ENCODE assay signal across 12 cellular contexts in genomic region chr10:9301148-9301547, GRCh38.
DNase-seq lines count a peak whose midpoint lies in the region; ATAC-seq, FAIRE-seq and TF ChIP-seq lines count a peak whose summit lies in the region.
"Had no signal": no experiment of that assay in that cellular context is flagged by ENCODE, and none has a peak within 500 bp of the region (broad histone marks: within the 10 kb centered on the region; RNA-seq: fewer than 3 reads in every experiment).

No MANE protein-coding gene starts in this region.

- POLR2A ChIA-PET in OCI-LY7 (lab: Charles Lee) (no interaction called here), H1 (lab: Charles Lee; ENCODE audit: partially characterized antibody) (no interaction called here)

- H2BK15ac ChIP-seq in H1 (ENCODE audit: low read length) = no peak overlapping the region

- H2BK5ac ChIP-seq in H1 (ENCODE audit: low read depth, low read length) = no peak overlapping the region

- TF ChIP-seq EP300 in H1 (IDR thresholded peaks at IDR 0.05; ENCODE audit: borderline replicate concordance in 1 of 2, low read depth in 2 of 2, low read length in 2 of 2) = no peak
- TF ChIP-seq EP300 in sigmoid colon (IDR thresholded peaks at IDR 0.05) = no peak

- H3K36me3 ChIP-seq in OCI-LY7 (ENCODE audit: insufficient read depth, low read length) (no peaks in the 10 kb centered on the region), H1 (ENCODE audit: control insufficient read depth in 2 of 4, insufficient read depth in 4 of 4, low read length in 3 of 4) (no peaks in the 10 kb centered on the region), psoas muscle (ENCODE audit: insufficient read depth in 1 of 2, low read depth in 1 of 2) (no peaks in the 10 kb centered on the region), sigmoid colon (no peaks in the 10 kb centered on the region)
- H3K36me3 ChIP-seq: MG63 had no signal

- H3K27ac ChIP-seq in OCI-LY7 (ENCODE audit: low read depth, low read length, poor library complexity, severe bottlenecking) = no peak overlapping the region
- H3K27ac ChIP-seq in H1 (ENCODE audit: low read depth, low read length) = no peak overlapping the region
- H3K27ac ChIP-seq in psoas muscle = no peak overlapping the region
- no peak overlapping the region for H3K27ac ChIP-seq in sigmoid colon

- no peaks in the 10 kb centered on the region for H3K36me3 Mint-ChIP-seq in activated naive CD8-positive, alpha-beta T cell treated with anti-CD3 and anti-CD28 coated beads, Interleukin-2, amount 50 U/mL, for 24 hours (ENCODE audit: low read depth)

- H3K14ac ChIP-seq in H1 (ENCODE audit: insufficient read length) = no peak overlapping the region

- ATAC-seq in psoas muscle (no peak), GM21423 (IDR thresholded peaks at IDR 0.05; ENCODE audit: unreplicated experiment) (no peak)
- no peak for ATAC-seq in activated naive CD8-positive, alpha-beta T cell treated with anti-CD3 and anti-CD28 coated beads, Interleukin-2, amount 50 U/mL, for 24 hours

- H4K20me1 ChIP-seq in OCI-LY7 (ENCODE audit: insufficient read depth, low read length) (peaks cover 4% of the 10 kb centered on the region; the same call in 1 of the 2 replicates), H1 (replicated peaks in 1 of 2; ENCODE audit: control insufficient read depth in 1 of 2, insufficient read depth in 2 of 2, low read length in 2 of 2) (no peaks in the 10 kb centered on the region)

- H3K79me2 ChIP-seq in OCI-LY7 (ENCODE audit: insufficient read depth, low read depth, low read length) (no peaks in the 10 kb centered on the region), H1 (ENCODE audit: control insufficient read depth in 1 of 2, insufficient read depth in 2 of 2, low read length in 2 of 2) (no peaks in the 10 kb centered on the region)

- H3K4me1 Mint-ChIP-seq in activated naive CD8-positive, alpha-beta T cell treated with anti-CD3 and anti-CD28 coated beads, Interleukin-2, amount 50 U/mL, for 24 hours = peaks cover 2% of the 10 kb centered on the region

- no peak overlapping the region for H3K4me3 ChIP-seq in GM12864 (ENCODE audit: low read depth, low read length)
- no peak overlapping the region for H3K4me3 ChIP-seq in OCI-LY7 (ENCODE audit: low read depth, low read length, poor library complexity, severe bottlenecking)
- H3K4me3 ChIP-seq in H1 (ENCODE audit: extremely low read depth in 1 of 4, insufficient read depth in 2 of 4, low read depth in 3 of 4, low read length in 4 of 4) = no peak overlapping the region
- H3K4me3 ChIP-seq in psoas muscle = no peak overlapping the region
- no peak overlapping the region for H3K4me3 ChIP-seq in sigmoid colon
- H3K4me3 ChIP-seq: MG63 had no signal

- no peak overlapping the region for H4K5ac ChIP-seq in H1 (ENCODE audit: insufficient read length, low read depth, low read length)

- no peaks in the 10 kb centered on the region for H3K9me2 ChIP-seq in OCI-LY7 (ENCODE audit: insufficient read depth, low read length)

- H3K27ac Mint-ChIP-seq in activated naive CD8-positive, alpha-beta T cell treated with anti-CD3 and anti-CD28 coated beads, Interleukin-2, amount 50 U/mL, for 24 hours = no peak overlapping the region
- H3K27ac Mint-ChIP-seq: activated CD4-positive, alpha-beta T cell treated with anti-CD3 and anti-CD28 coated beads, Interleukin-2, amount 10 ng/mL, durations not matched to agents 24 days and 14 days had no signal

- no peak overlapping the region for H3K23ac ChIP-seq in H1 (ENCODE audit: insufficient read length)

- no peak overlapping the region for H3K18ac ChIP-seq in H1 (ENCODE audit: extremely low read depth, low read length)

- H2AFZ ChIP-seq in OCI-LY7 (ENCODE audit: low read length) = no peak overlapping the region
- H2AFZ ChIP-seq in H1 (ENCODE audit: low read length) = no peak overlapping the region

- no peak overlapping the region for H4K8ac ChIP-seq in H1 (ENCODE audit: extremely low read depth, insufficient read depth, low read length)

- intact Hi-C loops in OCI-LY7 (cut with micrococcal nuclease; ENCODE audit: unreplicated experiment) (loop anchor here (5.0 kb wide), 1 partner anchor 1429 kb away; no protein-coding TSS in a partner anchor), psoas muscle (cut with DNase I) (loop anchor here (10.0 kb wide), 2 partner anchors 1426 to 1776 kb away; no protein-coding TSS in a partner anchor), sigmoid colon (cut with DNase I) (no loop called here)

- TF ChIP-seq RAD21 in H1 (IDR thresholded peaks at IDR 0.05 in 1 of 2, conservative IDR thresholded peaks at IDR 0.05 in 1 of 2; ENCODE audit: low read depth in 2 of 2, low read length in 2 of 2) = peak; percentile 52 to 57

- no peaks in the 10 kb centered on the region for H3K79me1 ChIP-seq in H1 (ENCODE audit: low read depth, low read length)

- no TSS peak for BruUV-seq in OCI-LY7 (replicated peaks; lab: Mats Ljungman, UMichigan)

- no peak overlapping the region for H4K91ac ChIP-seq in H1 (replicated peaks; ENCODE audit: insufficient read length, low read length)

- H3K9ac ChIP-seq in H1 (replicated peaks in 1 of 4; ENCODE audit: extremely low read depth in 1 of 4, low read depth in 3 of 4, low read length in 3 of 4) = no peak overlapping the region

- peaks cover 2% of the 10 kb centered on the region for H3K27me3 Mint-ChIP-seq in activated naive CD8-positive, alpha-beta T cell treated with anti-CD3 and anti-CD28 coated beads, Interleukin-2, amount 50 U/mL, for 24 hours

- TF ChIP-seq CTCF in GM12864 (IDR thresholded peaks at IDR 0.05; ENCODE audit: low read depth, low read length, missing control alignments) (peak; percentile 4), OCI-LY7 (conservative IDR thresholded peaks at IDR 0.05; ENCODE audit: low read length) (peak; percentile 38; the same call in 1 of the 2 replicates), H1 (IDR thresholded peaks at IDR 0.05; ENCODE audit: control extremely low read depth in 1 of 3, insufficient read depth in 1 of 3, low read depth in 1 of 3, low read length in 3 of 3) (peak in 2 of 3 experiments; percentile 4 to 34; a peak in 2 of 4 replicates), psoas muscle (IDR thresholded peaks at IDR 0.05) (no peak), sigmoid colon (IDR thresholded peaks at IDR 0.05) (no peak)

- 75% methylated on average over 2 of the region's 2 CpGs; no CpG with 5 or more reads in 1 of the 2 experiments for WGBS in H1 (ENCODE audit: extremely low coverage in 1 of 2, insufficient coverage in 1 of 2, insufficient read length in 1 of 2, insufficient replicate concordance in 2 of 2, low coverage in 1 of 2, low lambda C conversion rate in 2 of 2, missing lambda C conversion rate in 1 of 2), 2 experiments
- 41 to 56% (median 54%) methylated on average over 2 of the region's 2 CpGs for WGBS in psoas muscle, 3 donors
- 53 to 69% methylated on average over 2 of the region's 2 CpGs for WGBS in sigmoid colon, 2 donors

- no peaks in the 10 kb centered on the region for H3K4me1 ChIP-seq in OCI-LY7 (ENCODE audit: insufficient read depth, low read length, poor library complexity, severe bottlenecking)
- no peaks in the 10 kb centered on the region for H3K4me1 ChIP-seq in H1 (replicated peaks in 1 of 4; ENCODE audit: control insufficient read depth in 3 of 4, insufficient read depth in 4 of 4, low read length in 3 of 4)
- H3K4me1 ChIP-seq in psoas muscle = no peaks in the 10 kb centered on the region
- H3K4me1 ChIP-seq in sigmoid colon = no peaks in the 10 kb centered on the region

- H3K9me3 ChIP-seq in OCI-LY7 (ENCODE audit: low read length) (no peaks in the 10 kb centered on the region), H1 (ENCODE audit: insufficient read depth in 2 of 2, low read depth in 1 of 2, low read length in 1 of 2) (no peaks in the 10 kb centered on the region), psoas muscle (no peaks in the 10 kb centered on the region), sigmoid colon (no peaks in the 10 kb centered on the region)
- H3K9me3 ChIP-seq: MG63 had no signal

- H3K4ac ChIP-seq in H1 (replicated peaks; ENCODE audit: insufficient read length, low read depth, low read length) = no peak overlapping the region

- DNase-seq in GM12864 (ENCODE audit: low read depth) = no peak
- DNase-seq in OCI-LY7 (ENCODE audit: low spot score) = no peak
- no peak for DNase-seq in H1 (ENCODE audit: low read depth in 1 of 2, low spot score in 2 of 2)
- DNase-seq in renal cortical epithelial cell (ENCODE audit: low read depth) = peak; percentile 1
- DNase-seq in psoas muscle = no peak
- DNase-seq in sigmoid colon = no peak
- DNase-seq in activated naive CD8-positive, alpha-beta T cell treated with anti-CD3 and anti-CD28 coated beads, Interleukin-2, amount 50 U/mL, for 24 hours = no peak
- DNase-seq: activated CD4-positive, alpha-beta T cell treated with anti-CD3 and anti-CD28 coated beads, Interleukin-2, amount 10 ng/mL, durations not matched to agents 24 days and 14 days; MG63; RPMI8226; substantia nigra had no signal

- no peaks in the 10 kb centered on the region for H3K23me2 ChIP-seq in H1 (ENCODE audit: low read depth, low read length)

- TF ChIP-seq POLR2A in H1 (IDR thresholded peaks at IDR 0.05; ENCODE audit: control extremely low read depth in 1 of 2, low read depth in 2 of 2, low read length in 2 of 2) (no peak), sigmoid colon (IDR thresholded peaks at IDR 0.05) (no peak)

- H3K4me2 ChIP-seq in OCI-LY7 (ENCODE audit: low read length) = no peak overlapping the region
- H3K4me2 ChIP-seq in H1 (ENCODE audit: insufficient read depth in 1 of 2, low read depth in 2 of 2, low read length in 2 of 2) = no peak overlapping the region

- no peak overlapping the region for H3K4me3 Mint-ChIP-seq in activated naive CD8-positive, alpha-beta T cell treated with anti-CD3 and anti-CD28 coated beads, Interleukin-2, amount 50 U/mL, for 24 hours
- H3K4me3 Mint-ChIP-seq: activated CD4-positive, alpha-beta T cell treated with anti-CD3 and anti-CD28 coated beads, Interleukin-2, amount 10 ng/mL, durations not matched to agents 24 days and 14 days had no signal

- H2BK20ac ChIP-seq in H1 (ENCODE audit: low read length) = no peak overlapping the region

- no peak overlapping the region for H2BK12ac ChIP-seq in H1 (ENCODE audit: low read depth, low read length)

- CTCF ChIA-PET in OCI-LY7 (lab: Charles Lee; ENCODE audit: unreplicated experiment) = no interaction called here
- CTCF ChIA-PET in H1 (lab: Charles Lee; ENCODE audit: partially characterized antibody) = no interaction called here

- FAIRE-seq in H1 (lab: Jason Lieb, UNC) = no peak

- H3K9me3 Mint-ChIP-seq in activated naive CD8-positive, alpha-beta T cell treated with anti-CD3 and anti-CD28 coated beads, Interleukin-2, amount 50 U/mL, for 24 hours = no peaks in the 10 kb centered on the region
- H3K9me3 Mint-ChIP-seq: activated CD4-positive, alpha-beta T cell treated with anti-CD3 and anti-CD28 coated beads, Interleukin-2, amount 10 ng/mL, durations not matched to agents 24 days and 14 days had no signal

- no peak overlapping the region for H2AK5ac ChIP-seq in H1 (ENCODE audit: low read depth, low read length)

- H3K56ac ChIP-seq in H1 (replicated peaks; ENCODE audit: insufficient read length, low read depth, low read length) = no peak overlapping the region

- no peak overlapping the region for H2BK120ac ChIP-seq in H1 (replicated peaks; ENCODE audit: low read depth, low read length)

- no peaks in the 10 kb centered on the region for H3K27me3 ChIP-seq in H1 (replicated peaks in 1 of 4; ENCODE audit: control insufficient read depth in 3 of 4, extremely low read depth in 1 of 4, insufficient read depth in 3 of 4, low read length in 3 of 4)
- no peaks in the 10 kb centered on the region for H3K27me3 ChIP-seq in psoas muscle (ENCODE audit: insufficient read depth in 3 of 3, low read length in 2 of 3)
- no peaks in the 10 kb centered on the region for H3K27me3 ChIP-seq in sigmoid colon
- H3K27me3 ChIP-seq: MG63 had no signal

Comparison
In these comparisons a context has a peak if more than half of its experiments do, and no peak if none do; other contexts are left out.
1. CTCF ChIP-seq: peak in GM12864 (single experiment), OCI-LY7 (single experiment) and H1 (2 of 3); none in psoas muscle (single experiment) and sigmoid colon (0 of 4).